Comparison of ENCODE assay signal across 4 cellular contexts in genomic region chr12:52730793-52731192, GRCh38. TPM values are rescaled to one million over a fixed set of nuclear protein-coding genes. Genes with fewer than 3 reads are reported as not detected.
"Had no signal": no experiment of that assay in that cellular context is flagged by ENCODE, and none has a peak within 500 bp of the region (broad histone marks: within the 10 kb centered on the region; RNA-seq: fewer than 3 reads in every experiment).

No MANE protein-coding gene starts in this region.

- DNase-seq: GDM1, GF-D8 had no signal

- H3K4me3 ChIP-seq: GM12878 had no signal

- ATAC-seq: GM12878 had no signal

RNA-seq across cellular contexts. Expression of gene KRT77, which starts 27.5 kb away (rescaled TPM):
- total RNA-seq: G401, GM12878 had no signal

RNA-seq across cellular contexts. Expression of gene KRT76, which starts 46.4 kb away (rescaled TPM):
- total RNA-seq: G401, GM12878 had no signal

RNA-seq across cellular contexts. Expression of gene KRT1, which starts 50.6 kb away (rescaled TPM):
- total RNA-seq: G401, GM12878 had no signal
